ENCODE assay signal across 28 cellular contexts in the genomic region with DNA sequence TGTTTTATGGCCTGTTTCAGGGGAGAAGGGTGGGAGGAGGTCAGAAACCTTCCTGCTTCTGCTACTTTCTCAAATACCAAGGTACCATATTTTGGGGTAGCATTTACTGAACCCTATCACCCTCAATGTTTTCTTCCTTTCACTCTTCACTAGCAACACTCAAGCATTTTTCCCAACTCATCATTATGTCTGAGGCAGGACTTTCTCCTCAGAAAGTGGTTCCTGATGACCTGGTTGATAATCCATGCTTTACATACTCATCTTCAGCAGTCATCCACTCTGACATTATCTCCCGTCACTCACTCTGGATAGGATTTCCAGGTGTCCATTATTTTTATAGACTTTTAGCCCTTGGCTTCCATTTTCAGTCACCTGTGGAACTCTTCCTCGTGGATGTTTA.
"Had no signal": no experiment of that assay in that cellular context is flagged by ENCODE, and none has a peak within 500 bp of the region (broad histone marks: within the 10 kb centered on the region; RNA-seq: fewer than 3 reads in every experiment).

No MANE protein-coding gene starts in this region.

- H3K4me1 ChIP-seq: prostate gland had no signal

- H3K36me3 ChIP-seq: ovary, prostate gland, upper lobe of right lung had no signal

- H2AFZ ChIP-seq: hepatocyte had no signal

- H3K9me3 ChIP-seq: body of pancreas, gastroesophageal sphincter, ovary, prostate gland, upper lobe of right lung had no signal

- H3K4me2 ChIP-seq: hepatocyte had no signal

- H3K27me3 Mint-ChIP-seq: stimulated activated naive CD8-positive, alpha-beta T cell treated with anti-CD3 and anti-CD28 coated beads, Interleukin-15, amount 100 ng/mL, for 72 hours; T-helper 17 cell had no signal

- ATAC-seq: activated T-cell treated with anti-CD3 and anti-CD28 coated beads, Interleukin-2, amount 50 U/mL, for 4 hours; body of pancreas; gastroesophageal sphincter; left cardiac atrium; sciatic nerve; SK-N-SH treated with all-trans-retinoic acid at 6 μM for 48 hours; stimulated activated effector memory CD8-positive, alpha-beta T cell treated with anti-CD3 and anti-CD28 coated beads, Interleukin-12 subunit alpha, Interleukin-12 subunit beta, amount 100 ng/mL, for 72 hours; stimulated activated naive CD8-positive, alpha-beta T cell treated with anti-CD3 and anti-CD28 coated beads, Interleukin-15, amount 100 ng/mL, for 72 hours; T-helper 17 cell; upper lobe of right lung had no signal

- H3K27ac Mint-ChIP-seq: stimulated activated naive CD8-positive, alpha-beta T cell treated with anti-CD3 and anti-CD28 coated beads, Interleukin-15, amount 100 ng/mL, for 72 hours had no signal

- H3K4me3 Mint-ChIP-seq: activated T-cell treated with anti-CD3 and anti-CD28 coated beads, Interleukin-2, amount 50 U/mL, for 4 hours; stimulated activated effector memory CD8-positive, alpha-beta T cell treated with anti-CD3 and anti-CD28 coated beads, Interleukin-12 subunit alpha, Interleukin-12 subunit beta, amount 100 ng/mL, for 72 hours; T-helper 17 cell had no signal

- H3K27ac ChIP-seq: body of pancreas, coronary artery, dorsolateral prefrontal cortex, gastroesophageal sphincter, hepatocyte, ovary, prostate gland, skin epidermis, upper lobe of right lung, WERI-Rb-1 had no signal

- DNase-seq: activated CD4-positive, alpha-beta T cell treated with anti-CD3 and anti-CD28 coated beads for 1 hour; activated CD4-positive, alpha-beta T cell treated with anti-CD3 and anti-CD28 coated beads, Interleukin-2, amount 50 U/mL, for 48 hours; activated CD8-positive, alpha-beta memory T cell treated with anti-CD3 and anti-CD28 coated beads, Interleukin-2, amount 50 U/mL, for 4 hours; activated naive CD4-positive, alpha-beta T cell; activated T-cell treated with anti-CD3 and anti-CD28 coated beads, Interleukin-2, amount 50 U/mL, for 4 hours; anterior cingulate cortex; body of pancreas; dorsolateral prefrontal cortex; effector memory CD4-positive, alpha-beta T cell; left cardiac atrium; mammary epithelial cell; ovary; retina; stimulated activated CD4-positive, alpha-beta T cell treated with anti-CD3 and anti-CD28 coated beads, Interleukin-4, amount 100 ng/mL, for 24 hours; stimulated activated naive CD8-positive, alpha-beta T cell treated with anti-CD3 and anti-CD28 coated beads, Interleukin-15, amount 100 ng/mL, for 72 hours; substantia nigra; T-helper 17 cell; T1000; upper lobe of right lung; WERI-Rb-1 had no signal

- H3K4me3 ChIP-seq: body of pancreas, coronary artery, dorsolateral prefrontal cortex, gastroesophageal sphincter, hepatocyte, ovary, prostate gland, skin epidermis, upper lobe of right lung had no signal

- H3K27me3 ChIP-seq: body of pancreas, dorsolateral prefrontal cortex, gastroesophageal sphincter, hepatocyte, ovary, upper lobe of right lung had no signal
